In genomic region chr6:132733288-132733687, GRCh38 we compare ENCODE assay signal across 24 cellular contexts. TPM values are rescaled to one million over a fixed set of nuclear protein-coding genes. Genes with fewer than 3 reads are reported as not detected.
"Had no signal": no experiment of that assay in that cellular context is flagged by ENCODE, and none has a peak within 500 bp of the region (broad histone marks: within the 10 kb centered on the region; RNA-seq: fewer than 3 reads in every experiment).

No MANE protein-coding gene starts in this region.

- H3K27me3 ChIP-seq: body of pancreas, transverse colon, vagina had no signal

- H3K4me3 ChIP-seq: body of pancreas, prostate gland, transverse colon, vagina had no signal

- H3K9me3 Mint-ChIP-seq: activated CD8-positive, alpha-beta T cell treated with anti-CD3 and anti-CD28 coated beads for 36 hours; neural crest cell had no signal

- H3K4me1 ChIP-seq: foreskin keratinocyte, prostate gland, transverse colon, vagina had no signal

- H3K9me3 ChIP-seq: body of pancreas, prostate gland, transverse colon, vagina had no signal

- H3K27ac Mint-ChIP-seq: activated CD4-positive, alpha-beta T cell treated with anti-CD3 and anti-CD28 coated beads, Interleukin-2, amount 10 ng/mL, durations not matched to agents 24 days and 14 days; activated CD8-positive, alpha-beta T cell treated with anti-CD3 and anti-CD28 coated beads for 36 hours; activated naive CD8-positive, alpha-beta T cell treated with anti-CD3 and anti-CD28 coated beads, Interleukin-2, amount 10 ng/mL, durations not matched to agents 7 days and 5 days; activated T-cell treated with anti-CD3 and anti-CD28 coated beads, Interleukin-2, amount 50 U/mL, for 24 hours; activated T-helper 2 cell treated with anti-CD3 and anti-CD28 coated beads, Interferon-gamma antibody, Interleukin-2, Interleukin-4, amounts not matched to agents 10 μg/mL and 5 μg/mL and 100 μg/mL, durations not matched to agents 14 hours and 24 hours and 36 hours; stimulated activated naive CD8-positive, alpha-beta T cell treated with anti-CD3 and anti-CD28 coated beads, Interleukin-15, Interleukin-2, amounts not matched to agents 100 ng/mL and 50 ng/mL, for 24 hours had no signal

- H3K27ac ChIP-seq: foreskin keratinocyte, prostate gland, transverse colon, vagina had no signal

- H3K4me1 Mint-ChIP-seq: neural crest cell had no signal

- H3K36me3 ChIP-seq: prostate gland, transverse colon, vagina had no signal

- H3K4me3 Mint-ChIP-seq: activated CD4-positive, alpha-beta T cell treated with anti-CD3 and anti-CD28 coated beads, Interleukin-2, amount 10 ng/mL, durations not matched to agents 24 days and 14 days; activated CD8-positive, alpha-beta T cell treated with anti-CD3 and anti-CD28 coated beads for 36 hours; activated naive CD8-positive, alpha-beta T cell treated with anti-CD3 and anti-CD28 coated beads, Interleukin-2, amount 10 ng/mL, durations not matched to agents 7 days and 5 days; activated T-cell treated with anti-CD3 and anti-CD28 coated beads, Interleukin-2, amount 50 U/mL, for 24 hours; neural crest cell; stimulated activated naive CD8-positive, alpha-beta T cell treated with anti-CD3 and anti-CD28 coated beads, Interleukin-15, Interleukin-2, amounts not matched to agents 100 ng/mL and 50 ng/mL, for 24 hours had no signal

- DNase-seq: activated CD4-positive, alpha-beta T cell treated with anti-CD3 and anti-CD28 coated beads, Interleukin-2, amount 10 ng/mL, durations not matched to agents 24 days and 14 days; activated CD8-positive, alpha-beta T cell treated with anti-CD3 and anti-CD28 coated beads for 36 hours; activated naive CD4-positive, alpha-beta T cell treated with Interleukin-2 at 50 U/mL for 16 hours; activated naive CD8-positive, alpha-beta T cell treated with anti-CD3 and anti-CD28 coated beads, Interleukin-2, amount 10 ng/mL, durations not matched to agents 7 days and 5 days; activated T-cell treated with anti-CD3 and anti-CD28 coated beads, Interleukin-2, amount 50 U/mL, for 24 hours; body of pancreas; caudate nucleus; foreskin keratinocyte; hippocampal formation; left cardiac atrium; midbrain; right cardiac atrium; stimulated activated CD4-positive, alpha-beta T cell treated with anti-CD3 and anti-CD28 coated beads, Interleukin-15, amount 100 ng/mL, for 24 hours; stimulated activated CD4-positive, alpha-beta T cell treated with anti-CD3 and anti-CD28 coated beads, Interleukin-2, amount 100 ng/mL, for 48 hours; transverse colon had no signal

- H3K27me3 Mint-ChIP-seq: activated CD8-positive, alpha-beta T cell treated with anti-CD3 and anti-CD28 coated beads for 36 hours; activated naive CD8-positive, alpha-beta T cell treated with anti-CD3 and anti-CD28 coated beads, Interleukin-2, amount 10 ng/mL, durations not matched to agents 7 days and 5 days; activated T-cell treated with anti-CD3 and anti-CD28 coated beads, Interleukin-2, amount 50 U/mL, for 24 hours; stimulated activated naive CD8-positive, alpha-beta T cell treated with anti-CD3 and anti-CD28 coated beads, Interleukin-15, Interleukin-2, amounts not matched to agents 100 ng/mL and 50 ng/mL, for 24 hours had no signal

- ATAC-seq: activated CD8-positive, alpha-beta T cell treated with anti-CD3 and anti-CD28 coated beads for 36 hours; body of pancreas; foreskin keratinocyte; left cardiac atrium; right cardiac atrium had no signal

RNA-seq across cellular contexts. Expression of gene VNN1, which starts 19.4 kb away (rescaled TPM):
- total RNA-seq: activated CD4-positive, alpha-beta T cell treated with anti-CD3 and anti-CD28 coated beads, Interleukin-2, amount 10 ng/mL, durations not matched to agents 24 days and 14 days; activated CD8-positive, alpha-beta T cell treated with anti-CD3 and anti-CD28 coated beads for 36 hours; activated naive CD8-positive, alpha-beta T cell treated with anti-CD3 and anti-CD28 coated beads, Interleukin-2, amount 10 ng/mL, durations not matched to agents 7 days and 5 days; activated T-helper 2 cell treated with anti-CD3 and anti-CD28 coated beads, Interferon-gamma antibody, Interleukin-2, Interleukin-4, amounts not matched to agents 10 μg/mL and 5 μg/mL and 100 μg/mL, durations not matched to agents 14 hours and 24 hours and 36 hours; fibroblast of lung; lung microvascular endothelial cell; neural crest cell; osteocyte had no signal
- polyA plus RNA-seq: fibroblast of lung had no signal

RNA-seq across cellular contexts. Expression of gene VNN2, which starts 24.4 kb away (rescaled TPM):
- total RNA-seq: foreskin keratinocyte, lung microvascular endothelial cell, myocyte, neural crest cell, osteocyte had no signal
- polyA plus RNA-seq: foreskin keratinocyte had no signal
